In genomic region chr11:78295347-78295746, GRCh38 we compare ENCODE assay signal across 29 cellular contexts.
DNase-seq lines count a peak whose midpoint lies in the region; ATAC-seq, FAIRE-seq and TF ChIP-seq lines count a peak whose summit lies in the region.
"Had no signal": no experiment of that assay in that cellular context is flagged by ENCODE, and none has a peak within 500 bp of the region (broad histone marks: within the 10 kb centered on the region; RNA-seq: fewer than 3 reads in every experiment).

No MANE protein-coding gene starts in this region.

- peak; percentile 44 for DNase-seq in DMS53 (lab: John Stamatoyannopoulos, UW)
- DNase-seq in DMS53 treated with DMSO at 0.1 percent for 48 hours (lab: John Stamatoyannopoulos, UW; ENCODE audit: unreplicated experiment), result no peak
- no peak for DNase-seq in astrocyte (ENCODE audit: low read depth)
- no peak for DNase-seq in left colon
- DNase-seq in renal cortical epithelial cell (ENCODE audit: low read depth), result peak; percentile 73
- no peak for DNase-seq in middle frontal gyrus (ENCODE audit: extremely low spot score, low spot score)
- DNase-seq in Kasumi-1 (lab: John Stamatoyannopoulos, UW), result no peak
- DNase-seq: activated CD4-positive, CD25-positive, alpha-beta regulatory T cell; activated naive CD4-positive, alpha-beta T cell treated with anti-CD3 and anti-CD28 coated beads for 36 hours; adrenal gland; COR-L47; DMS79; dorsolateral prefrontal cortex; GDM1; hypothalamus; immature natural killer cell; naive thymus-derived CD8-positive, alpha-beta T cell; RPMI8226 had no signal

- intact Hi-C loops in left colon (cut with DNase I, micrococcal nuclease), result no loop called here

- peaks cover 23% of the 10 kb centered on the region for H3K4me1 Mint-ChIP-seq in astrocyte (ENCODE audit: low read depth, unreplicated experiment)

- no peaks in the 10 kb centered on the region for H3K79me2 ChIP-seq in astrocyte (ENCODE audit: insufficient read depth, low read length)

- H3K4me1 ChIP-seq in astrocyte (ENCODE audit: insufficient read depth, low read length), result no peaks in the 10 kb centered on the region
- H3K4me1 ChIP-seq: SJCRH30 had no signal

- H4K20me1 ChIP-seq in astrocyte (ENCODE audit: insufficient read depth, low read length), result peaks cover 7% of the 10 kb centered on the region

- H3K9me3 ChIP-seq in astrocyte (ENCODE audit: insufficient read depth, low read depth, low read length), result no peaks in the 10 kb centered on the region
- H3K9me3 ChIP-seq: adrenal gland, gastroesophageal sphincter, HAP-1, SJCRH30 had no signal

- H3K4me3 Mint-ChIP-seq in astrocyte (ENCODE audit: unreplicated experiment), result no peak overlapping the region
- H3K4me3 Mint-ChIP-seq: activated naive CD4-positive, alpha-beta T cell treated with anti-CD3 and anti-CD28 coated beads for 36 hours; brain; immature natural killer cell; mesothelial cell of epicardium; naive thymus-derived CD8-positive, alpha-beta T cell; stimulated activated memory B cell treated with anti-CD40 and anti-IgM and Interleukin-4, amounts not matched to agents 10 μg/mL and 1 μg/mL and 100 μg/mL, for 72 hours had no signal

- H2AFZ ChIP-seq in astrocyte (ENCODE audit: low read depth, low read length), result no peak overlapping the region

- H3K27ac Mint-ChIP-seq in astrocyte (ENCODE audit: unreplicated experiment), result peak overlapping the region; percentile 30
- H3K27ac Mint-ChIP-seq: activated naive CD4-positive, alpha-beta T cell treated with anti-CD3 and anti-CD28 coated beads for 36 hours; immature natural killer cell; mesothelial cell of epicardium; stimulated activated memory B cell treated with anti-CD40 and anti-IgM and Interleukin-4, amounts not matched to agents 10 μg/mL and 1 μg/mL and 100 μg/mL, for 72 hours had no signal

- TF ChIP-seq CTCF in astrocyte (IDR thresholded peaks at IDR 0.05; ENCODE audit: insufficient read depth, low read depth, low read length), result no peak

- H3K27ac ChIP-seq in astrocyte (ENCODE audit: low read depth, low read length), result no peak overlapping the region
- H3K27ac ChIP-seq: 22Rv1; adrenal gland; BLaER1 treated with 17β-estradiol and CSF1 and Interleukin-3, amounts not matched to agents 10 nM and 100 nM; gastroesophageal sphincter; SJCRH30 had no signal

- FAIRE-seq in astrocyte (lab: Jason Lieb, UNC), result no peak
- FAIRE-seq: HepG2 had no signal

- no peaks in the 10 kb centered on the region for H3K27me3 ChIP-seq in astrocyte (ENCODE audit: insufficient read depth, low read length)
- H3K27me3 ChIP-seq: adrenal gland; BLaER1 treated with 17β-estradiol and CSF1 and Interleukin-3, amounts not matched to agents 10 nM and 100 nM; dorsolateral prefrontal cortex; gastroesophageal sphincter; SJCRH30 had no signal

- no peak overlapping the region for H3K4me2 ChIP-seq in astrocyte (ENCODE audit: low read length)

- H3K27me3 Mint-ChIP-seq in astrocyte (ENCODE audit: low read depth, unreplicated experiment), result no peaks in the 10 kb centered on the region
- H3K27me3 Mint-ChIP-seq: brain; naive thymus-derived CD8-positive, alpha-beta T cell; stimulated activated memory B cell treated with anti-CD40 and anti-IgM and Interleukin-4, amounts not matched to agents 10 μg/mL and 1 μg/mL and 100 μg/mL, for 72 hours had no signal

- peak; percentile 13 for ATAC-seq in left colon
- no peak for ATAC-seq in HG03095 (IDR thresholded peaks at IDR 0.05; ENCODE audit: unreplicated experiment)
- ATAC-seq: gastroesophageal sphincter; HepG2; left lobe of liver; naive thymus-derived CD8-positive, alpha-beta T cell; stimulated activated memory B cell treated with anti-CD40 and anti-IgM and Interleukin-4, amounts not matched to agents 10 μg/mL and 1 μg/mL and 100 μg/mL, for 72 hours had no signal

- no peaks in the 10 kb centered on the region for H3K9me3 Mint-ChIP-seq in astrocyte (ENCODE audit: unreplicated experiment)
- H3K9me3 Mint-ChIP-seq: activated naive CD4-positive, alpha-beta T cell treated with anti-CD3 and anti-CD28 coated beads for 36 hours had no signal

- no peaks in the 10 kb centered on the region for H3K36me3 ChIP-seq in astrocyte (ENCODE audit: insufficient read depth, low read length)
- H3K36me3 ChIP-seq: adrenal gland, gastroesophageal sphincter, HAP-1, SJCRH30 had no signal

- no peak overlapping the region for H3K4me3 ChIP-seq in astrocyte (ENCODE audit: insufficient read depth, low read depth, low read length)
- H3K4me3 ChIP-seq: adrenal gland; BLaER1 treated with 17β-estradiol and CSF1 and Interleukin-3, amounts not matched to agents 10 nM and 100 nM; dorsolateral prefrontal cortex; gastroesophageal sphincter; HAP-1; SJCRH30 had no signal

- no peak overlapping the region for H3K9ac ChIP-seq in astrocyte (ENCODE audit: low read length)
- H3K9ac ChIP-seq: BLaER1 treated with 17β-estradiol and CSF1 and Interleukin-3, amounts not matched to agents 10 nM and 100 nM had no signal

- peaks cover 2% of the 10 kb centered on the region for H3K36me3 Mint-ChIP-seq in astrocyte (ENCODE audit: low read depth, unreplicated experiment)
- H3K36me3 Mint-ChIP-seq: immature natural killer cell; naive thymus-derived CD8-positive, alpha-beta T cell had no signal

Comparison
In these comparisons a context has a peak if more than half of its experiments do, and no peak if none do; other contexts are left out.
1. DNase-seq: peak in DMS53 (single experiment) and renal cortical epithelial cell (single experiment); none in DMS53 treated with DMSO at 0.1 percent for 48 hours (single experiment), astrocyte (single experiment), left colon (0 of 2), middle frontal gyrus (single experiment) and Kasumi-1 (0 of 2).